8 cellular contexts compared by ENCODE assay signal in the genomic region with DNA sequence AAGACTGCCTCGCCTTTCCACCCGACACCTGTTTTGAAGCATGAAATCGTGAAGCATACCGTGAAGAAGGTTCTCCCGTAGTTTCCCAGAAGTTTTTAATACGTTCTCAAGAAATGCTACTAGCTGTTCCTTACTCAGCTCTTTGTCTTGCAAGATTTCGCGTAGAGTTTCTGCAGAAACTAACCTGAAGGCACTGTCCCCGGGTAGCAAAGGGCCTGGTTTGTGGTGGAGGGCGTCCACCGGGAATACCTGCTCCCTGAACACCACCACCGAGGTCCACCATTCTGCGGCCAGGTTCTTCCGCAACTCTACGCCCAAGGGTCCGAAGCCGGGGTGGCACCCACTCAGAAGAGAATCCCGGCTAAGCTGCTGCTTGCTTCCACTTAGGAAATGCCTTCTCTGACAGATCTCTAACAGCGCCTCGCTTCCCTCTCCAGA. TPM values are rescaled to one million over a fixed set of nuclear protein-coding genes. Genes with fewer than 3 reads are reported as not detected.
DNase-seq lines count a peak whose midpoint lies in the region; ATAC-seq and TF ChIP-seq lines count a peak whose summit lies in the region.

No MANE protein-coding gene starts in this region.

- H3K36me3 Mint-ChIP-seq in dendritic cell treated with granulocyte-macrophage colony-stimulating factor and Interleukin-4, amounts not matched to agents 40 ng/mL and 50 ng/mL, for 4 days (ENCODE audit: low read depth), result peaks cover 77% of the 10 kb centered on the region
- peaks cover 31% of the 10 kb centered on the region for H3K36me3 Mint-ChIP-seq in natural killer cell

- peaks cover 27% of the 10 kb centered on the region for H4K20me1 ChIP-seq in Karpas-422 (ENCODE audit: insufficient read depth, low read depth, low read length)

- no peak for TF ChIP-seq CTCF in natural killer cell (IDR thresholded peaks at IDR 0.05)

- H3K4me3 Mint-ChIP-seq in dendritic cell treated with granulocyte-macrophage colony-stimulating factor and Interleukin-4, amounts not matched to agents 40 ng/mL and 50 ng/mL, for 4 days, result peak overlapping the region; percentile 90
- H3K4me3 Mint-ChIP-seq in natural killer cell, result peak overlapping the region; percentile 100

- peak; percentile 18 for DNase-seq in EH (ENCODE audit: low read depth)
- DNase-seq in Karpas-422, result peak; percentile 46
- no peak for DNase-seq in natural killer cell
- DNase-seq in NCI-H1694 treated with DMSO at 0.1 percent for 48 hours (lab: John Stamatoyannopoulos, UW), result no peak
- no peak for DNase-seq in T1000 (lab: John Stamatoyannopoulos, UW)
- DNase-seq in sciatic nerve (ENCODE audit: low spot score), result no peak
- no peak for DNase-seq in amniotic stem cell (lab: John Stamatoyannopoulos, UW)

- peaks cover 42% of the 10 kb centered on the region for H3K36me3 ChIP-seq in Karpas-422 (ENCODE audit: insufficient read depth, low read length)

- no peaks in the 10 kb centered on the region for H3K9me2 ChIP-seq in Karpas-422 (replicated peaks; ENCODE audit: insufficient read depth, low read length)

- H3K27ac Mint-ChIP-seq in dendritic cell treated with granulocyte-macrophage colony-stimulating factor and Interleukin-4, amounts not matched to agents 40 ng/mL and 50 ng/mL, for 4 days, result peak overlapping the region; percentile 92
- peak overlapping the region; percentile 97 to 99 for H3K27ac Mint-ChIP-seq in natural killer cell

- peaks cover 45% of the 10 kb centered on the region for H3K79me2 ChIP-seq in Karpas-422 (ENCODE audit: low read length)

- no peaks in the 10 kb centered on the region for H3K27me3 ChIP-seq in Karpas-422 (ENCODE audit: low read length)

- peak overlapping the region; percentile 89 for H3K4me3 ChIP-seq in Karpas-422 (ENCODE audit: low read length)

- intact Hi-C loops in dendritic cell treated with granulocyte-macrophage colony-stimulating factor and Interleukin-4, amounts not matched to agents 40 ng/mL and 50 ng/mL, for 4 days (cut with micrococcal nuclease), result loop anchor here (10.0 kb wide), 1 partner anchor 172 kb away; no protein-coding TSS in a partner anchor
- intact Hi-C loops in natural killer cell (cut with micrococcal nuclease), result no loop called here
- intact Hi-C loops in sciatic nerve (cut with DNase I), result no loop called here

- peak overlapping the region; percentile 81 for H3K4me2 ChIP-seq in Karpas-422 (ENCODE audit: low read depth, low read length, poor library complexity, severe bottlenecking)

- H3K27me3 Mint-ChIP-seq in dendritic cell treated with granulocyte-macrophage colony-stimulating factor and Interleukin-4, amounts not matched to agents 40 ng/mL and 50 ng/mL, for 4 days, result no peaks in the 10 kb centered on the region
- H3K27me3 Mint-ChIP-seq in natural killer cell (ENCODE audit: low read depth in 2 of 2), result no peaks in the 10 kb centered on the region

- peaks cover 62% of the 10 kb centered on the region for H3K4me1 ChIP-seq in Karpas-422 (ENCODE audit: low read length)

- ATAC-seq in natural killer cell (no peak), sciatic nerve (no peak)

- H3K27ac ChIP-seq in Karpas-422 (ENCODE audit: low read length), result peak overlapping the region; percentile 87

- no peaks in the 10 kb centered on the region for H3K9me3 Mint-ChIP-seq in dendritic cell treated with granulocyte-macrophage colony-stimulating factor and Interleukin-4, amounts not matched to agents 40 ng/mL and 50 ng/mL, for 4 days
- H3K9me3 Mint-ChIP-seq in natural killer cell, result no peaks in the 10 kb centered on the region

- no peak overlapping the region; the same call in 1 of the 2 replicates for H2AFZ ChIP-seq in Karpas-422 (ENCODE audit: low read length)

- peak overlapping the region; percentile 91 for H3K9ac ChIP-seq in Karpas-422 (ENCODE audit: low read length)

- peaks cover 72% of the 10 kb centered on the region for H3K4me1 Mint-ChIP-seq in dendritic cell treated with granulocyte-macrophage colony-stimulating factor and Interleukin-4, amounts not matched to agents 40 ng/mL and 50 ng/mL, for 4 days (ENCODE audit: low read depth)
- peaks cover 57 to 67% of the 10 kb centered on the region in 2 donors for H3K4me1 Mint-ChIP-seq in natural killer cell

- no peaks in the 10 kb centered on the region for H3K9me3 ChIP-seq in Karpas-422 (ENCODE audit: low read length)

RNA-seq across cellular contexts. Expression of a gene that starts 0.5 kb away (rescaled TPM):
- 18.6 and 25.3 TPM in 2 replicates for total RNA-seq in Karpas-422 (2014; rRNA removed; shearing (Covaris generic); ENCODE audit: low replicate concordance)
- total RNA-seq in natural killer cell (10 to 100 TPM; 34.7 to 65.3 (median 41.2) TPM), sciatic nerve (19.4 TPM)

RNA-seq across cellular contexts. Expression of a gene that starts 9.7 kb away (rescaled TPM):
- total RNA-seq in Karpas-422 (2014; rRNA removed; shearing (Covaris generic); ENCODE audit: low replicate concordance), result 369 and 432 TPM in 2 replicates
- total RNA-seq in natural killer cell (1,000 to 10,000 TPM; 2,956 to 3,334 (median 3,276) TPM), sciatic nerve (667 TPM)

RNA-seq across cellular contexts. Expression of a gene that starts 10.4 kb away (rescaled TPM):
- total RNA-seq in Karpas-422 (2014; rRNA removed; shearing (Covaris generic); ENCODE audit: low replicate concordance), result 42.2 and 62.1 TPM in 2 replicates
- total RNA-seq in natural killer cell (100 to 1,000 TPM; 152 to 187 (median 186) TPM), sciatic nerve (72.0 TPM)

RNA-seq across cellular contexts. Expression of a gene that starts 47.5 kb away (rescaled TPM):
- 104 and 156 TPM in 2 replicates for total RNA-seq in Karpas-422 (2014; rRNA removed; shearing (Covaris generic); ENCODE audit: low replicate concordance)
- 10 to 100 TPM in 1 of 3 donors, 1 to 10 TPM in 2; 2.2 to 12.0 (median 3.3) TPM for total RNA-seq in natural killer cell
- 13.5 TPM for total RNA-seq in sciatic nerve

Comparison
In these comparisons a context has a peak if more than half of its experiments do, and no peak if none do; other contexts are left out.
1. DNase-seq: peak in EH (single experiment) and Karpas-422 (single experiment); none in natural killer cell (single experiment), NCI-H1694 treated with DMSO at 0.1 percent for 48 hours (single experiment), T1000 (single experiment), sciatic nerve (single experiment) and amniotic stem cell (single experiment).